ENCODE assay signal across 8 cellular contexts in the genomic region with DNA sequence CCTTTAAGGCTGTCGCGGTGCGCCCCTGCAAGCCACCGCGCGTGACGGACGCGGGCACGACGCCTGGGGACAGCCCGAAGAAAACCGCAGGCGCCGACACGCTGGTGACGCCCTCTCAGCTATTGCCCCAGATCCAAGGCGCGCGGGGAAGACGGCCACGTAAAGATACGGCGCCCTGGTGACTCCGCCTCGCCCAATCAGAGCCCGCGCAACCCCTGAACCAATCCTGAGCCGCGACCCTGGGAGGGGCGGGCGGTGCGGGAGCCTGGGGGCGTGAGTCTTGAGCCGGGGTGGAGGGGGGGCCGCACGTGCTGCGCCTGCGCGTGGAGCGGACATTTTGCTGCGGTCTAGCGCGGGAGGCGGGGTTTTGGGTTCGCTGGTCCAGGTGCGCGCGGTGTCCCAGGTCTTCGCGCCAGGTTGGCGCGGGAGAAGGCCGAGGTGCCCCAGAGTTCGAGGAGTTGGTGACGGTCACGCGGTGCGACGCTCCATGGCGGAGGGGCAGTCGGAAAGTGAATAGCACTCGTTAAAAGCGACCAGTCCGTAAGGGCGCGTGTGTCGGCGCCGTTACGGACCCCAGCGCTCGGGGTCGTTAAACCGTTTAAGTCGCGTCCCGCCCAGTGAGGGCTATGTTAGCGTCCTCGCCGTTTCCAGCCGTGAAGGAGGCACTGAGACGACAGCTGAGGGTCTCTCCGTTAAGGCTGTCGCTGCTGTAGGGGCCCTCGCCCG. TPM values are rescaled to one million over a fixed set of nuclear protein-coding genes. Genes with fewer than 3 reads are reported as not detected.
A peak's percentile ranks its signal among the peaks of the same experiment; 100 is the strongest.
DNase-seq lines count a peak whose midpoint lies in the region; ATAC-seq and TF ChIP-seq lines count a peak whose summit lies in the region.

No MANE protein-coding gene starts in this region.

- ATAC-seq in HG02852 (IDR thresholded peaks at IDR 0.05; ENCODE audit: unreplicated experiment), result peak; percentile 99
- ATAC-seq in left cardiac atrium, result peak; percentile 100
- ATAC-seq in upper lobe of right lung, result peak; percentile 100

- peak overlapping the region; percentile 72 for H3K4me3 ChIP-seq in upper lobe of right lung

- no peaks in the 10 kb centered on the region for H3K36me3 ChIP-seq in upper lobe of right lung

- TF ChIP-seq CTCF in GM13976 (IDR thresholded peaks at IDR 0.05; ENCODE audit: borderline replicate concordance, control extremely low read depth, extremely low read depth, insufficient read depth, missing control alignments), result no peak
- no peak for TF ChIP-seq CTCF in upper lobe of right lung (IDR thresholded peaks at IDR 0.05)

- H3K27ac ChIP-seq in upper lobe of right lung, result peak overlapping the region; percentile 93

- no peaks in the 10 kb centered on the region for H3K27me3 ChIP-seq in upper lobe of right lung

- H3K9me3 ChIP-seq in upper lobe of right lung, result no peaks in the 10 kb centered on the region

- intact Hi-C loops in left cardiac atrium (cut with DNase I), result loop anchor here in 1 of 2 donors (5.0 kb wide), 1 partner anchor 88 kb away; no protein-coding TSS in a partner anchor
- intact Hi-C loops in posterior vena cava (cut with DNase I), result no loop called here
- intact Hi-C loops in upper lobe of right lung (cut with DNase I), result no loop called here

- in situ Hi-C loops in GM13976 (cut with MboI; ENCODE audit: low sequenced_read_pairs, unreplicated experiment), result no loop called here

- DNase-seq in GM13976 (ENCODE audit: low spot score) (peak; percentile 100), NCI-H1436 treated with DMSO at 0.1 percent for 48 hours (lab: John Stamatoyannopoulos, UW) (peak; percentile 74), T follicular helper cell (ENCODE audit: low read depth) (peak; percentile 98), amniotic epithelial cell (ENCODE audit: low read depth) (peak; percentile 92), left cardiac atrium (peak; percentile 99), posterior vena cava (ENCODE audit: low spot score) (peak; percentile 99), upper lobe of right lung (peak; percentile 99)

- H3K4me1 ChIP-seq in upper lobe of right lung, result peaks cover 3% of the 10 kb centered on the region

RNA-seq across cellular contexts. Expression of a gene that starts 15.9 kb away (rescaled TPM):
- under 1 TPM; 0.34 to 0.74 TPM for total RNA-seq in left cardiac atrium
- total RNA-seq in posterior vena cava, result 1 to 10 TPM; 5.3 to 7.4 TPM
- total RNA-seq in upper lobe of right lung, result 5.8 TPM

RNA-seq across cellular contexts. Expression of a gene that starts 50.1 kb away (rescaled TPM):
- total RNA-seq in left cardiac atrium, result 100 to 1,000 TPM; 210 to 356 TPM
- total RNA-seq in posterior vena cava, result 100 to 1,000 TPM; 341 to 448 TPM
- 309 TPM for total RNA-seq in upper lobe of right lung

Comparison
In these comparisons a context has a peak if more than half of its experiments do, and no peak if none do; other contexts are left out.
1. Peak in every context shown above with its lines: DNase-seq, ATAC-seq, H3K4me3 ChIP-seq and H3K27ac ChIP-seq.